Comparison of ENCODE assay signal across 8 cellular contexts in genomic region chrX:40580537-40581332, GRCh38. TPM values are rescaled to one million over a fixed set of nuclear protein-coding genes. Genes with fewer than 3 reads are reported as not detected.
DNase-seq lines count a peak whose midpoint lies in the region; ATAC-seq, FAIRE-seq and TF ChIP-seq lines count a peak whose summit lies in the region.

Gene ATP6AP2, plus strand, starts transcription at chrX:40580970. Its CDS starts 96 bp downstream, at chrX:40581066.

- peak within 1 kb of the TSS; percentile 65 to 78 (median 71) for H3K4me3 ChIP-seq in H1 (ENCODE audit: extremely low read depth in 1 of 4, insufficient read depth in 2 of 4, low read depth in 3 of 4, low read length in 4 of 4)

- no peak within 1 kb of the TSS for H3K23ac ChIP-seq in H1 (ENCODE audit: insufficient read length)

- H3K4me1 Mint-ChIP-seq in memory B cell = peaks cover 16% of the 10 kb centered on the region

- peak within 1 kb of the TSS; percentile 25 to 71 (median 43) for H3K9ac ChIP-seq in H1 (replicated peaks in 1 of 4; ENCODE audit: extremely low read depth in 1 of 4, low read depth in 3 of 4, low read length in 3 of 4)

- CTCF ChIA-PET in H1 (lab: Charles Lee; ENCODE audit: partially characterized antibody) = interaction anchor here (0.7 kb wide), 1 partner anchor 10 kb away, joined by 3 read pairs; no protein-coding TSS in a partner anchor

- H3K9me3 ChIP-seq in H1 (ENCODE audit: insufficient read depth in 2 of 2, low read depth in 1 of 2, low read length in 1 of 2) = no peaks in the 10 kb centered on the region

- H3K23me2 ChIP-seq in H1 (ENCODE audit: low read depth, low read length) = no peaks in the 10 kb centered on the region

- H3K14ac ChIP-seq in H1 (ENCODE audit: insufficient read length) = no peak within 1 kb of the TSS

- H2AK5ac ChIP-seq in H1 (ENCODE audit: low read depth, low read length) = no peak within 1 kb of the TSS

- H4K5ac ChIP-seq in H1 (ENCODE audit: insufficient read length, low read depth, low read length) = peak within 1 kb of the TSS; percentile 93

- H2BK12ac ChIP-seq in H1 (ENCODE audit: low read depth, low read length) = no peak within 1 kb of the TSS

- peaks cover 5% of the 10 kb centered on the region for H3K36me3 Mint-ChIP-seq in memory B cell

- DNase-seq in COLO668 (lab: John Stamatoyannopoulos, UW; ENCODE audit: unreplicated experiment) (peak; percentile 93), HT1080 (ENCODE audit: low read depth) (peak; percentile 88), NOMO-1 treated with DMSO at 0.1 percent for 48 hours (lab: John Stamatoyannopoulos, UW; ENCODE audit: unreplicated experiment) (peak; percentile 88), H1 (ENCODE audit: low read depth in 1 of 2, low spot score in 2 of 2) (peak; percentile 56 to 85), memory B cell (ENCODE audit: low spot score in 2 of 2) (peak; percentile 73 to 80)
- DNase-seq in activated CD8-positive, alpha-beta memory T cell treated with anti-CD3 and anti-CD28 coated beads for 48 hours (ENCODE audit: low read depth in 2 of 3, low spot score in 2 of 3) = peak; percentile 56 to 69 (median 57)
- DNase-seq in stimulated activated CD8-positive, alpha-beta memory T cell treated with anti-CD3 and anti-CD28 coated beads, Interleukin-12 subunit alpha, Interleukin-12 subunit beta, amount 100 ng/mL, for 24 hours (ENCODE audit: extremely low read depth) = peak; percentile 72

- ATAC-seq in GM21360 (IDR thresholded peaks at IDR 0.05; ENCODE audit: unreplicated experiment) = peak; percentile 93
- peak; percentile 89 for ATAC-seq in memory B cell (ENCODE audit: low read depth)

- no peak for TF ChIP-seq EP300 in H1 (IDR thresholded peaks at IDR 0.05; ENCODE audit: borderline replicate concordance in 1 of 2, low read depth in 2 of 2, low read length in 2 of 2)

- H2BK120ac ChIP-seq in H1 (replicated peaks; ENCODE audit: low read depth, low read length) = no peak within 1 kb of the TSS

- TF ChIP-seq POLR2A in H1 (IDR thresholded peaks at IDR 0.05; ENCODE audit: control extremely low read depth in 1 of 2, low read depth in 2 of 2, low read length in 2 of 2) = no peak; a peak in 1 of 3 replicates

- no peak for TF ChIP-seq RAD21 in H1 (IDR thresholded peaks at IDR 0.05 in 1 of 2, conservative IDR thresholded peaks at IDR 0.05 in 1 of 2; ENCODE audit: low read depth in 2 of 2, low read length in 2 of 2)

- peak within 1 kb of the TSS; percentile 25; the same call in 1 of the 2 replicates for H4K8ac ChIP-seq in H1 (ENCODE audit: extremely low read depth, insufficient read depth, low read length)

- H2BK5ac ChIP-seq in H1 (ENCODE audit: low read depth, low read length) = no peak within 1 kb of the TSS; the same call in 1 of the 2 replicates

- no peak within 1 kb of the TSS; the same call in 1 of the 2 replicates for H2AFZ ChIP-seq in H1 (ENCODE audit: low read length)

- 1% methylated on average over 36 of the region's 89 CpGs; no CpG with 5 or more reads in 1 of the 2 experiments for WGBS in H1 (ENCODE audit: extremely low coverage in 1 of 2, insufficient coverage in 1 of 2, insufficient read length in 1 of 2, insufficient replicate concordance in 2 of 2, low coverage in 1 of 2, low lambda C conversion rate in 2 of 2, missing lambda C conversion rate in 1 of 2), 2 experiments

- peak within 1 kb of the TSS; percentile 98 for H3K27ac Mint-ChIP-seq in memory B cell

- H3K18ac ChIP-seq in H1 (ENCODE audit: extremely low read depth, low read length) = peak within 1 kb of the TSS; percentile 81

- no peaks in the 10 kb centered on the region for H3K27me3 Mint-ChIP-seq in memory B cell

- H3K27me3 ChIP-seq in H1 (replicated peaks in 1 of 4; ENCODE audit: control insufficient read depth in 3 of 4, extremely low read depth in 1 of 4, insufficient read depth in 3 of 4, low read length in 3 of 4) = no peaks in the 10 kb centered on the region

- POLR2A ChIA-PET in H1 (lab: Charles Lee; ENCODE audit: partially characterized antibody) = interaction anchor here (0.8 kb wide), 1 partner anchor 38 kb away, joined by 3 read pairs; no protein-coding TSS in a partner anchor

- H3K9me3 Mint-ChIP-seq in memory B cell = no peaks in the 10 kb centered on the region

- no peaks in the 10 kb centered on the region for H3K79me1 ChIP-seq in H1 (ENCODE audit: low read depth, low read length)

- peak; percentile 73 for FAIRE-seq in H1 (lab: Jason Lieb, UNC)

- no peak within 1 kb of the TSS for H3K4ac ChIP-seq in H1 (replicated peaks; ENCODE audit: insufficient read length, low read depth, low read length)

- no peak within 1 kb of the TSS for H2BK20ac ChIP-seq in H1 (ENCODE audit: low read length)

- peaks cover 0 to 29% of the 10 kb centered on the region in 2 experiments; a peak in 2 of 4 replicates for H3K79me2 ChIP-seq in H1 (ENCODE audit: control insufficient read depth in 1 of 2, insufficient read depth in 2 of 2, low read length in 2 of 2)

- no peak within 1 kb of the TSS for H3K56ac ChIP-seq in H1 (replicated peaks; ENCODE audit: insufficient read length, low read depth, low read length)

- no peaks in the 10 kb centered on the region for H3K36me3 ChIP-seq in H1 (ENCODE audit: control insufficient read depth in 2 of 4, insufficient read depth in 4 of 4, low read length in 3 of 4)

- no peak within 1 kb of the TSS for H4K91ac ChIP-seq in H1 (replicated peaks; ENCODE audit: insufficient read length, low read length)

- TF ChIP-seq CTCF in H1 (IDR thresholded peaks at IDR 0.05; ENCODE audit: control extremely low read depth in 1 of 3, insufficient read depth in 1 of 3, low read depth in 1 of 3, low read length in 3 of 3) = no peak

- peak within 1 kb of the TSS; percentile 59; the same call in 1 of the 2 replicates for H3K27ac ChIP-seq in H1 (ENCODE audit: low read depth, low read length)

- no peak within 1 kb of the TSS for H2BK15ac ChIP-seq in H1 (ENCODE audit: low read length)

- H3K4me1 ChIP-seq in H1 (replicated peaks in 1 of 4; ENCODE audit: control insufficient read depth in 3 of 4, insufficient read depth in 4 of 4, low read length in 3 of 4) = no peaks in the 10 kb centered on the region

- peaks cover 2 to 3% of the 10 kb centered on the region in 2 experiments for H4K20me1 ChIP-seq in H1 (replicated peaks in 1 of 2; ENCODE audit: control insufficient read depth in 1 of 2, insufficient read depth in 2 of 2, low read length in 2 of 2)

- peak within 1 kb of the TSS; percentile 96 for H3K4me3 Mint-ChIP-seq in memory B cell

- H3K4me2 ChIP-seq in H1 (ENCODE audit: insufficient read depth in 1 of 2, low read depth in 2 of 2, low read length in 2 of 2) = peak within 1 kb of the TSS; percentile 39 to 72

TF ChIP-seq in H1, 55 proteins besides CTCF, POLR2A, EP300 and RAD21 (continues in another document):
- TF ChIP-seq TAF1 (IDR thresholded peaks at IDR 0.05; ENCODE audit: low read depth, low read length) (peak; percentile 45; the same call in 1 of the 2 replicates), KDM4A (IDR thresholded peaks at IDR 0.05; ENCODE audit: low read depth, low read length, severe bottlenecking) (peak; percentile 54), KDM5A (IDR thresholded peaks at IDR 0.05; ENCODE audit: low read length) (no peak), GTF2F1 (IDR thresholded peaks at IDR 0.05; ENCODE audit: borderline replicate concordance, low read depth, low read length) (no peak), YY1 (IDR thresholded peaks at IDR 0.05; ENCODE audit: low read depth, low read length) (no peak), KDM1A (IDR thresholded peaks at IDR 0.05; ENCODE audit: borderline replicate concordance, low read length) (no peak), SP4 (IDR thresholded peaks at IDR 0.05; ENCODE audit: low read length) (no peak), CBX8 (IDR thresholded peaks at IDR 0.05; ENCODE audit: borderline replicate concordance, low read depth, low read length) (no peak), CBX5 (IDR thresholded peaks at IDR 0.05; ENCODE audit: low read depth, low read length) (no peak), RXRA (IDR thresholded peaks at IDR 0.05; ENCODE audit: insufficient read depth, low read depth, low read length) (no peak), RBBP5 (IDR thresholded peaks at IDR 0.05; ENCODE audit: borderline replicate concordance, low read depth, low read length) (no peak), SP2 (IDR thresholded peaks at IDR 0.05; ENCODE audit: low read length) (peak; percentile 44; the same call in 1 of the 2 replicates), TEAD4 (IDR thresholded peaks at IDR 0.05; ENCODE audit: low read depth, low read length) (no peak), HDAC2 (IDR thresholded peaks at IDR 0.05; ENCODE audit: borderline replicate concordance in 1 of 2, low read depth in 2 of 2, low read length in 2 of 2) (no peak), E2F6 (IDR thresholded peaks at IDR 0.05) (no peak), TAF7 (optimal IDR thresholded peaks at IDR 0.05; ENCODE audit: borderline replicate concordance, low read depth, low read length) (no peak), ASH2L (IDR thresholded peaks at IDR 0.05; ENCODE audit: low read length) (peak; percentile 44), BACH1 (IDR thresholded peaks at IDR 0.05; ENCODE audit: low read length) (no peak), CEBPB (IDR thresholded peaks at IDR 0.05; ENCODE audit: low read depth, low read length) (no peak), TCF12 (IDR thresholded peaks at IDR 0.05; ENCODE audit: low read depth, low read length) (no peak), CHD1 (IDR thresholded peaks at IDR 0.05; ENCODE audit: low read depth, low read length) (no peak), SP1 (IDR thresholded peaks at IDR 0.05; ENCODE audit: low read depth, low read length) (peak; percentile 89)

RNA-seq across cellular contexts. Expression of gene ATP6AP2, which starts in this region (rescaled TPM):
- total RNA-seq in HT1080 (2014; rRNA removed; shearing (Covaris generic)) = 35.6 and 36.4 TPM in 2 replicates
- 105 and 120 TPM in 2 replicates for polyA plus RNA-seq in HT1080 (2015; cell fraction: cytosol; rRNA removed)
- polyA plus RNA-seq in HT1080 (2015; cell fraction: nucleus; rRNA removed) = 178 and 218 TPM in 2 replicates
- total RNA-seq in H1 (2021; fragmentation: NEBNext Ultra II Directional; extraction: Animal tissue kit (Norgen Biotek cat#: 25700)) = 66.0 and 71.7 TPM in 2 replicates
- polyA plus RNA-seq in H1 (2011; rRNA removed) = 35.1 and 86.2 TPM in 2 replicates
- polyA plus RNA-seq in H1 (2011; cell fraction: cytosol; rRNA removed) = 54.2 TPM
- polyA plus RNA-seq in H1 (2011; cell fraction: nucleus; rRNA removed) = 39.5 TPM
- polyA plus RNA-seq in H1 (2012, experiment 1 of 2) = 110 to 121 TPM (median 110 TPM) in 4 replicates
- polyA plus RNA-seq in H1 (2012, experiment 2 of 2) = 10.4 TPM
- 86.4 TPM for polyA plus RNA-seq in H1 (2013, experiment 1 of 2)
- polyA plus RNA-seq in H1 (2013, experiment 2 of 2) = 91.1 TPM
- 83.6 and 119 TPM in 2 replicates for polyA minus RNA-seq in H1 (2011; rRNA and poly(A)+ RNA removed)
- 42.6 TPM for polyA minus RNA-seq in H1 (2011; cell fraction: cytosol; rRNA and poly(A)+ RNA removed)
- polyA minus RNA-seq in H1 (2011; cell fraction: nucleus; rRNA and poly(A)+ RNA removed) = 43.4 TPM

Comparison
In these comparisons a context has a peak if more than half of its experiments do, and no peak if none do; other contexts are left out.
1. Peak in every context shown above with its lines: DNase-seq, ATAC-seq, H3K4me3 ChIP-seq and H3K27ac ChIP-seq.